20 cellular contexts compared by ENCODE assay signal in the genomic region with DNA sequence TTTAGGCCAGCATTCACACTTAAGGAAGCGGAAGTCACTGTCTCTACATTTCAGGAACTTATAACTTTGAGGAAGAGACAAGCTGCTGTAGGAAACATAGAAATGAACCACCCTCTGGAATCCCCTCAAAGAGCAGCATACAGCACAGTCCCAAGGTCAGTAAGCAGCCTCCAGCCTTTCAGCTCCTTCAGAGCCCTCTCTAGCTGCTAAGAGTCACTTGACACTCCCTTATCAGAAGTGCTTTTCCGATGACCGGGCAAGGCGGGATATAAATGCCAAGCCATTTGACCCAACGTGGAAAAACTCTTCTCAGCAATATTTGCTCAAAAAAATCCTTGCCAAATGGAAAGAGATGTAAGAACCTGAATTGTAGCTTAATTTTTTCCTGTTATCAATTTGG.
"Had no signal": no experiment of that assay in that cellular context is flagged by ENCODE, and none has a peak within 500 bp of the region (broad histone marks: within the 10 kb centered on the region; RNA-seq: fewer than 3 reads in every experiment).

No MANE protein-coding gene starts in this region.

- H3K4me3 ChIP-seq: mucosa of descending colon, ovary, right atrium auricular region, right lobe of liver, smooth muscle cell, suprapubic skin, thoracic aorta, tibial nerve had no signal

- H3K9me3 ChIP-seq: mucosa of descending colon, ovary, right lobe of liver, suprapubic skin, thoracic aorta had no signal

- H3K4me1 ChIP-seq: right atrium auricular region, right lobe of liver, suprapubic skin, tibial nerve had no signal

- DNase-seq: head of caudate nucleus; hippocampal formation; kidney glomerular epithelial cell; left cardiac atrium; midbrain; mucosa of descending colon; naive thymus-derived CD4-positive, alpha-beta T cell; ovary; right lobe of liver; stimulated activated CD4-positive, alpha-beta T cell treated with anti-CD3 and anti-CD28 coated beads, Interleukin-1b, Interleukin-23, amount 100 ng/mL, for 48 hours; stimulated activated CD4-positive, alpha-beta T cell treated with anti-CD3 and anti-CD28 coated beads, Interleukin-2, amount 100 ng/mL, for 48 hours; stimulated activated naive B cell treated with anti-CD40 and anti-IgM and Interleukin-4, amounts not matched to agents 10 μg/mL and 1 μg/mL and 100 μg/mL, for 72 hours; stimulated activated naive CD8-positive, alpha-beta T cell treated with anti-CD3 and anti-CD28 coated beads, Interleukin-15, Interleukin-2, amounts not matched to agents 100 U/mL and 50 U/mL, for 24 hours had no signal

- ATAC-seq: left cardiac atrium; left lobe of liver; mucosa of descending colon; naive thymus-derived CD4-positive, alpha-beta T cell; natural killer cell treated with Interleukin-12 subunit alpha and Interleukin-12 subunit beta and Interleukin-15 and Interleukin-18, amount 100 ng/mL, for 72 hours; right lobe of liver; stimulated activated naive B cell treated with anti-CD40 and anti-IgM and Interleukin-4, amounts not matched to agents 10 μg/mL and 1 μg/mL and 100 μg/mL, for 72 hours; stimulated activated naive CD8-positive, alpha-beta T cell treated with anti-CD3 and anti-CD28 coated beads, Interleukin-15, Interleukin-2, amounts not matched to agents 100 U/mL and 50 U/mL, for 24 hours had no signal

- H3K27ac ChIP-seq: ovary, right atrium auricular region, right lobe of liver, suprapubic skin, thoracic aorta, tibial nerve had no signal

- H3K27me3 ChIP-seq: ovary, right atrium auricular region, right lobe of liver, suprapubic skin, tibial nerve had no signal

- H3K36me3 ChIP-seq: ovary, right atrium auricular region, right lobe of liver, suprapubic skin, thoracic aorta, tibial nerve had no signal
